Comparison of ENCODE assay signal across 8 cellular contexts in the genomic region with DNA sequence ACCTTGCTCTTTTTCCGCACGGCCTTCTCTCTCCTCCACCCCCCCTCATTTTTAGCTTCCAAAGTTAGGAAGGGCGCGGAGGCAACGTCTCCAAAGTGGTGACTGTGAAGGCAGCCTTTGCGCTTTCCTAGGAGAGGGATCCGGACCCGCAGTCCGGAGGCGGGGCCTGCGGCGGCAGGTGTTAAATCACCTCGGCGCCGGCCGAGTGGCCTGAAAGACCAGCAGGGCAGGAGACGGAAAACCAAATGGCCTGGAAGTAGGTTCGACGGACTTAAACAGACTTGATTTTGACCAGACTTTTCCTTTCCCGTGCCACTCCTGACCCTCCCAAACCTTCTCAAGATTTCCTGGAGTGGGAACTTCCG. TPM values are rescaled to one million over a fixed set of nuclear protein-coding genes. Genes with fewer than 3 reads are reported as not detected.
DNase-seq lines count a peak whose midpoint lies in the region; ATAC-seq and TF ChIP-seq lines count a peak whose summit lies in the region.

No MANE protein-coding gene starts in this region.

- H3K4me3 Mint-ChIP-seq in CD8-positive, alpha-beta T cell = peak overlapping the region; percentile 98

- H3K4me1 ChIP-seq in CD8-positive, alpha-beta T cell (ENCODE audit: insufficient read depth, low read length) = peaks cover 30% of the 10 kb centered on the region
- peaks cover 0 to 12% (median 5%) of the 10 kb centered on the region in 4 donors for H3K4me1 ChIP-seq in right lobe of liver

- ATAC-seq in CD8-positive, alpha-beta T cell = no peak
- peak; percentile 1 for ATAC-seq in GM19467 (IDR thresholded peaks at IDR 0.05; ENCODE audit: unreplicated experiment)
- ATAC-seq in right lobe of liver = peak; percentile 14 to 50 (median 35)

- peak overlapping the region; percentile 68 for H3K27ac ChIP-seq in CD8-positive, alpha-beta T cell (ENCODE audit: low read depth, low read length)
- peak overlapping the region; percentile 87 for H3K27ac ChIP-seq in KOPT-K1 (ENCODE audit: low read depth, low read length, poor library complexity, severe bottlenecking)
- peak overlapping the region; percentile 81 to 93 (median 85) for H3K27ac ChIP-seq in right lobe of liver

- peak overlapping the region; percentile 78 for H3K4me3 ChIP-seq in CD8-positive, alpha-beta T cell (ENCODE audit: low read depth, low read length)
- peak overlapping the region; percentile 98 for H3K4me3 ChIP-seq in WI38 (ENCODE audit: low read depth, low read length)
- H3K4me3 ChIP-seq in right lobe of liver = peak overlapping the region; percentile 90 to 97 (median 93)

- H3K9me3 ChIP-seq in CD8-positive, alpha-beta T cell (ENCODE audit: low read length) = no peaks in the 10 kb centered on the region
- H3K9me3 ChIP-seq in KOPT-K1 (ENCODE audit: insufficient read depth, low read length, poor library complexity, severe bottlenecking) (peaks cover 7% of the 10 kb centered on the region), right lobe of liver (no peaks in the 10 kb centered on the region)

- DNase-seq in CD8-positive, alpha-beta T cell = peak in 5 of 7 experiments; percentile 19 to 52 (median 28)
- DNase-seq in dermis microvascular lymphatic vessel endothelial cell (ENCODE audit: low read depth in 2 of 2) = peak; percentile 9 to 63
- DNase-seq in right lobe of liver = peak; percentile 73 to 77 (median 73)
- peak; percentile 9 for DNase-seq in stimulated activated CD8-positive, alpha-beta memory T cell treated with anti-CD3 and anti-CD28 coated beads, Interleukin-12 subunit alpha, Interleukin-12 subunit beta, amount 100 ng/mL, for 1 hour (ENCODE audit: low read depth)
- DNase-seq in GOT3 (lab: John Stamatoyannopoulos, UW) = no peak

- H3K27ac Mint-ChIP-seq in CD8-positive, alpha-beta T cell = peak overlapping the region; percentile 97

- POLR2A ChIA-PET in CD8-positive, alpha-beta T cell (lab: Charles Lee) = interaction anchor here (0.6 to 3.6 kb wide), 14 partner anchors 11 to 757 kb away, joined by 3 to 24 read pairs (median 4); partner anchors contain the start of genes DCAF17, DYNC1I2, METTL8 and TLK1

- no peaks in the 10 kb centered on the region for H3K27me3 ChIP-seq in CD8-positive, alpha-beta T cell (ENCODE audit: insufficient read depth, low read length)
- no peaks in the 10 kb centered on the region for H3K27me3 ChIP-seq in right lobe of liver

- TF ChIP-seq POLR2A in right lobe of liver (IDR thresholded peaks at IDR 0.05) = no peak

- whole genome bisulfite sequencing in right lobe of liver (ENCODE audit: insufficient coverage, low coverage, low lambda C conversion rate, missing lambda C conversion rate) = 0% methylated on average over 7 of the region's 21 CpGs

- no peaks in the 10 kb centered on the region for H3K9me3 Mint-ChIP-seq in CD8-positive, alpha-beta T cell

- H3K27me3 Mint-ChIP-seq in CD8-positive, alpha-beta T cell (ENCODE audit: low read depth) = no peaks in the 10 kb centered on the region

- peaks cover 39% of the 10 kb centered on the region for H3K4me1 Mint-ChIP-seq in CD8-positive, alpha-beta T cell (ENCODE audit: low read depth)

- peaks cover 23% of the 10 kb centered on the region for H3K36me3 Mint-ChIP-seq in CD8-positive, alpha-beta T cell

- no peak for TF ChIP-seq CTCF in CD8-positive, alpha-beta T cell (IDR thresholded peaks at IDR 0.05)
- TF ChIP-seq CTCF in WI38 (IDR thresholded peaks at IDR 0.05; ENCODE audit: low read depth, low read length) (no peak), right lobe of liver (IDR thresholded peaks at IDR 0.05) (no peak)

- CTCF ChIA-PET in CD8-positive, alpha-beta T cell (lab: Charles Lee) = interaction anchor here (0.6 to 2.9 kb wide), 16 partner anchors 9 to 508 kb away, joined by 3 to 22 read pairs (median 4); partner anchors contain the start of genes DCAF17, METTL8 and TLK1

- H3K36me3 ChIP-seq in CD8-positive, alpha-beta T cell (ENCODE audit: insufficient read depth, low read length) = no peaks in the 10 kb centered on the region
- H3K36me3 ChIP-seq in KOPT-K1 (ENCODE audit: insufficient read depth, low read length) (peaks cover 34% of the 10 kb centered on the region), right lobe of liver (no peaks in the 10 kb centered on the region)

- intact Hi-C loops in CD8-positive, alpha-beta T cell (cut with DNase I, micrococcal nuclease) = loop anchor here (1.0 to 10.0 kb wide), 11 partner anchors 44 to 1627 kb away; partner anchors contain the start of genes DCAF17 (in 2 of the 2), METTL5 (in 2 of the 2), UBR3 (in 2 of the 2) and CFAP210 (in 1 of the 2)
- intact Hi-C loops in right lobe of liver (cut with DNase I) = no loop called here

RNA-seq across cellular contexts. Expression of gene GORASP2, which starts 0.6 kb away (rescaled TPM):
- total RNA-seq in CD8-positive, alpha-beta T cell = 100 to 1,000 TPM; 111 to 112 TPM
- total RNA-seq in dermis microvascular lymphatic vessel endothelial cell = 22.3 and 28.3 TPM in 2 replicates
- 10 to 100 TPM; 32.8 to 47.6 (median 37.6) TPM for total RNA-seq in right lobe of liver

Comparison
In these comparisons a context has a peak if more than half of its experiments do, and no peak if none do; other contexts are left out.
1. intact Hi-C loops: an anchor here in CD8-positive, alpha-beta T cell (1.0 to 10.0 kb wide); none called in right lobe of liver.